Comparison of ENCODE assay signal across 8 cellular contexts in genomic region chr11:93895106-93895862, GRCh38. TPM values are rescaled to one million over a fixed set of nuclear protein-coding genes. Genes with fewer than 3 reads are reported as not detected.
DNase-seq lines count a peak whose midpoint lies in the region; ATAC-seq and TF ChIP-seq lines count a peak whose summit lies in the region.

No MANE protein-coding gene starts in this region.

- CTCF ChIA-PET in activated CD4-positive, alpha-beta memory T cell treated with anti-CD3 and anti-CD28 coated beads, Interleukin-2, amount 10 ng/mL, durations not matched to agents 7 days and 5 days (lab: Charles Lee), result interaction anchor here (0.8 to 2.2 kb wide), 6 partner anchors 8 to 613 kb away, joined by 3 to 10 read pairs (median 4); no protein-coding TSS in a partner anchor

- H3K27ac Mint-ChIP-seq in endodermal cell (no peak overlapping the region), mesothelial cell of epicardium (no peak overlapping the region)
- no peak overlapping the region for H3K27ac Mint-ChIP-seq in activated CD4-positive, alpha-beta memory T cell treated with anti-CD3 and anti-CD28 coated beads, Interleukin-2, amount 10 ng/mL, durations not matched to agents 7 days and 5 days

- DNase-seq in EH (ENCODE audit: low read depth), result peak; percentile 77
- peak; percentile 76 for DNase-seq in HT-29 (ENCODE audit: low spot score)
- DNase-seq in Peyer's patch, result no peak
- peak; percentile 63 for DNase-seq in endodermal cell
- DNase-seq in mesothelial cell of epicardium (ENCODE audit: low spot score in 2 of 2, unreplicated experiment in 2 of 2), result no peak
- no peak for DNase-seq in activated CD4-positive, alpha-beta memory T cell treated with anti-CD3 and anti-CD28 coated beads, Interleukin-2, amount 10 ng/mL, durations not matched to agents 7 days and 5 days

- H3K4me3 ChIP-seq in Peyer's patch, result no peak overlapping the region
- no peak overlapping the region for H3K4me3 ChIP-seq in endodermal cell (ENCODE audit: low read length)

- H3K27me3 Mint-ChIP-seq in endodermal cell (ENCODE audit: insufficient read depth) (peaks cover 21% of the 10 kb centered on the region), mesothelial cell of epicardium (ENCODE audit: low read depth) (peaks cover 72% of the 10 kb centered on the region)
- peaks cover 25% of the 10 kb centered on the region for H3K27me3 Mint-ChIP-seq in activated CD4-positive, alpha-beta memory T cell treated with anti-CD3 and anti-CD28 coated beads, Interleukin-2, amount 10 ng/mL, durations not matched to agents 7 days and 5 days

- H3K36me3 Mint-ChIP-seq in endodermal cell (ENCODE audit: low read depth) (no peaks in the 10 kb centered on the region), mesothelial cell of epicardium (no peaks in the 10 kb centered on the region)
- H3K36me3 Mint-ChIP-seq in activated CD4-positive, alpha-beta memory T cell treated with anti-CD3 and anti-CD28 coated beads, Interleukin-2, amount 10 ng/mL, durations not matched to agents 7 days and 5 days (ENCODE audit: low read depth), result no peaks in the 10 kb centered on the region

- H3K9ac ChIP-seq in endodermal cell (ENCODE audit: extremely low read depth, low read length, poor library complexity, severe bottlenecking), result no peak overlapping the region

- TF ChIP-seq CTCF in 22Rv1 (IDR thresholded peaks at IDR 0.05) (peak; percentile 77), Peyer's patch (IDR thresholded peaks at IDR 0.05) (peak in 5 of 6 experiments; percentile 17 to 85 (median 76)), endodermal cell (conservative IDR thresholded peaks at IDR 0.05) (peak; percentile 84), mesothelial cell of epicardium (IDR thresholded peaks at IDR 0.05; ENCODE audit: unreplicated experiment) (peak; percentile 63)

- no peaks in the 10 kb centered on the region for H3K9me3 ChIP-seq in Peyer's patch
- peaks cover 15% of the 10 kb centered on the region for H3K9me3 ChIP-seq in endodermal cell (ENCODE audit: control insufficient read depth, low read length)

- ATAC-seq in HG02852 (IDR thresholded peaks at IDR 0.05; ENCODE audit: unreplicated experiment), result no peak

- TF ChIP-seq POLR2A in Peyer's patch (IDR thresholded peaks at IDR 0.05), result no peak

- H3K27me3 ChIP-seq in Peyer's patch (no peaks in the 10 kb centered on the region), endodermal cell (ENCODE audit: control insufficient read depth, insufficient read depth, low read length, poor library complexity, severe bottlenecking) (peaks cover 4% of the 10 kb centered on the region)

- H3K4me1 ChIP-seq in Peyer's patch (no peaks in the 10 kb centered on the region), endodermal cell (ENCODE audit: control insufficient read depth, insufficient read depth, low read length) (peaks cover 3% of the 10 kb centered on the region)

- no peak overlapping the region for H3K27ac ChIP-seq in 22Rv1
- no peak overlapping the region for H3K27ac ChIP-seq in Peyer's patch
- no peak overlapping the region for H3K27ac ChIP-seq in endodermal cell (ENCODE audit: low read depth, low read length)

- POLR2A ChIA-PET in activated CD4-positive, alpha-beta memory T cell treated with anti-CD3 and anti-CD28 coated beads, Interleukin-2, amount 10 ng/mL, durations not matched to agents 7 days and 5 days (lab: Charles Lee), result no interaction called here

- H3K4me3 Mint-ChIP-seq in endodermal cell, result no peak overlapping the region
- H3K4me3 Mint-ChIP-seq in mesothelial cell of epicardium, result no peak overlapping the region
- H3K4me3 Mint-ChIP-seq in activated CD4-positive, alpha-beta memory T cell treated with anti-CD3 and anti-CD28 coated beads, Interleukin-2, amount 10 ng/mL, durations not matched to agents 7 days and 5 days, result no peak overlapping the region

- peaks cover 9% of the 10 kb centered on the region for H3K4me1 Mint-ChIP-seq in endodermal cell
- no peaks in the 10 kb centered on the region for H3K4me1 Mint-ChIP-seq in mesothelial cell of epicardium
- H3K4me1 Mint-ChIP-seq in activated CD4-positive, alpha-beta memory T cell treated with anti-CD3 and anti-CD28 coated beads, Interleukin-2, amount 10 ng/mL, durations not matched to agents 7 days and 5 days, result no peaks in the 10 kb centered on the region

- H3K9me3 Mint-ChIP-seq in endodermal cell, result peaks cover 19% of the 10 kb centered on the region
- peaks cover 9% of the 10 kb centered on the region for H3K9me3 Mint-ChIP-seq in mesothelial cell of epicardium
- H3K9me3 Mint-ChIP-seq in activated CD4-positive, alpha-beta memory T cell treated with anti-CD3 and anti-CD28 coated beads, Interleukin-2, amount 10 ng/mL, durations not matched to agents 7 days and 5 days, result no peaks in the 10 kb centered on the region

- H3K36me3 ChIP-seq in Peyer's patch (no peaks in the 10 kb centered on the region), endodermal cell (ENCODE audit: control insufficient read depth, insufficient read depth, low read length) (no peaks in the 10 kb centered on the region)

- 41 to 69% methylated on average over 3 to 5 of the region's 5 CpGs for WGBS in endodermal cell (ENCODE audit: insufficient coverage in 1 of 2, insufficient read length in 1 of 2), 2 experiments

RNA-seq across cellular contexts. Expression of gene VSTM5, which starts 44.9 kb away (rescaled TPM):
- not detected in 2 replicates for total RNA-seq in HT-29 (2014; rRNA removed; shearing (Covaris generic))
- total RNA-seq in Peyer's patch, result 1 to 10 TPM; 1.1 to 2.2 (median 1.5) TPM
- under 1 TPM; 0.29 to 0.75 TPM for total RNA-seq in endodermal cell
- polyA plus RNA-seq in endodermal cell (2013, experiment 1 of 2), result 0.25 TPM
- polyA plus RNA-seq in endodermal cell (2013, experiment 2 of 2), result 0.25 TPM
- total RNA-seq in mesothelial cell of epicardium, result not detected in 3 replicates
- not detected for total RNA-seq in activated CD4-positive, alpha-beta memory T cell treated with anti-CD3 and anti-CD28 coated beads, Interleukin-2, amount 10 ng/mL, durations not matched to agents 7 days and 5 days

Comparison
In these comparisons a context has a peak if more than half of its experiments do, and no peak if none do; other contexts are left out.
1. DNase-seq: peak in EH (single experiment), HT-29 (single experiment) and endodermal cell (single experiment); none in Peyer's patch (0 of 3), mesothelial cell of epicardium (0 of 2) and activated CD4-positive, alpha-beta memory T cell treated with anti-CD3 and anti-CD28 coated beads, Interleukin-2, amount 10 ng/mL, durations not matched to agents 7 days and 5 days (single experiment).
2. Peak in every context shown above with its lines, with median percentiles within 50 percentile points of each other: CTCF ChIP-seq.